ENCODE assay signal across 16 cellular contexts in the genomic region with DNA sequence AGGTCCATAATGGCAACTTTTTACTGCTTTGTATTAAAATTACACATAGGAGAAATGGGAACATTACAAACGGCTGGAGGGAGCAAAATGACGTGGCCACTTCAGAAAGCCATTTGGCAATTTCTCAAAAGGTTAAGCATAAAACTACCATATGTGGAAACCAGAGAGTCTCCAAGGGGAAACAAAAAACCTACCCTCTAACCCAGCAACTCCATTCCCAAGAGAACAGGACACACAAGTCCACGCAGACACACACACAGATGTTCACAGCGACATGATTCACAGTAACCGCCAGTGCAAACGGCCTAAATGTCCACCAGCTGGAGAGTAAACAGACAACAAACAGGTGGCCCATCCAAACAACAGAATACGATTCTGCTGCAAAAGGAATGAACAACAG. TPM values are rescaled to one million over a fixed set of nuclear protein-coding genes. Genes with fewer than 3 reads are reported as not detected.
DNase-seq lines count a peak whose midpoint lies in the region; FAIRE-seq and TF ChIP-seq lines count a peak whose summit lies in the region.
"Had no signal": no experiment of that assay in that cellular context is flagged by ENCODE, and none has a peak within 500 bp of the region (broad histone marks: within the 10 kb centered on the region; RNA-seq: fewer than 3 reads in every experiment).

No MANE protein-coding gene starts in this region.

- no peaks in the 10 kb centered on the region for H3K27me3 ChIP-seq in BLaER1
- no peaks in the 10 kb centered on the region for H3K27me3 ChIP-seq in astrocyte (ENCODE audit: insufficient read depth, low read length)
- no peaks in the 10 kb centered on the region for H3K27me3 ChIP-seq in osteoblast (ENCODE audit: insufficient read depth, low read length)
- H3K27me3 ChIP-seq in WERI-Rb-1 (ENCODE audit: insufficient read depth, low read depth, severe bottlenecking): no peaks in the 10 kb centered on the region
- H3K27me3 ChIP-seq: tibial artery had no signal

- no peak overlapping the region for H3K4me3 Mint-ChIP-seq in astrocyte (ENCODE audit: unreplicated experiment)

- peaks cover 4% of the 10 kb centered on the region for H3K36me3 Mint-ChIP-seq in astrocyte (ENCODE audit: low read depth, unreplicated experiment)

- peak; percentile 33 for DNase-seq in GM03348 (ENCODE audit: low spot score)
- DNase-seq in astrocyte (ENCODE audit: low read depth): peak; percentile 22
- DNase-seq in osteoblast (ENCODE audit: insufficient read length, low spot score, missing footprints): no peak
- DNase-seq in WERI-Rb-1: no peak
- DNase-seq in NCI-H524 (lab: John Stamatoyannopoulos, UW): no peak
- DNase-seq in epidermal melanocyte (ENCODE audit: insufficient read length, low spot score): no peak
- no peak for DNase-seq in SHP77 treated with DMSO at 0.1 percent for 48 hours (lab: John Stamatoyannopoulos, UW)
- DNase-seq: activated CD4-positive, alpha-beta T cell treated with anti-CD3 and anti-CD28 coated beads, Interleukin-2, amount 50 U/mL, for 48 hours; activated naive CD4-positive, alpha-beta T cell treated with Interleukin-2 at 50 U/mL for 16 hours; caudate nucleus; CD8-positive, alpha-beta memory T cell; MM.1S had no signal

- H3K4me1 Mint-ChIP-seq in astrocyte (ENCODE audit: low read depth, unreplicated experiment): peaks cover 29% of the 10 kb centered on the region

- H3K27me3 Mint-ChIP-seq in astrocyte (ENCODE audit: low read depth, unreplicated experiment): no peaks in the 10 kb centered on the region
- H3K27me3 Mint-ChIP-seq: CD8-positive, alpha-beta memory T cell had no signal

- H2AFZ ChIP-seq in astrocyte (ENCODE audit: low read depth, low read length) (no peak overlapping the region), osteoblast (ENCODE audit: low read length) (no peak overlapping the region)

- H3K4me1 ChIP-seq in BLaER1: peaks cover 77% of the 10 kb centered on the region
- peaks cover 10% of the 10 kb centered on the region for H3K4me1 ChIP-seq in astrocyte (ENCODE audit: insufficient read depth, low read length)
- H3K4me1 ChIP-seq in osteoblast (ENCODE audit: insufficient read depth, low read length): peaks cover 52% of the 10 kb centered on the region

- FAIRE-seq in astrocyte (lab: Jason Lieb, UNC): peak; percentile 81
- FAIRE-seq: G401.6, islet of Langerhans had no signal

- no peak overlapping the region for H3K9ac ChIP-seq in BLaER1
- no peak overlapping the region for H3K9ac ChIP-seq in astrocyte (ENCODE audit: low read length)

- TF ChIP-seq CTCF in astrocyte (IDR thresholded peaks at IDR 0.05; ENCODE audit: insufficient read depth, low read depth, low read length) (no peak), osteoblast (IDR thresholded peaks at IDR 0.05; ENCODE audit: extremely low read depth, low read depth, low read length) (no peak), WERI-Rb-1 (IDR thresholded peaks at IDR 0.05; ENCODE audit: low read depth, low read length) (no peak)

- no peaks in the 10 kb centered on the region for H3K9me3 Mint-ChIP-seq in astrocyte (ENCODE audit: unreplicated experiment)
- H3K9me3 Mint-ChIP-seq: CD8-positive, alpha-beta memory T cell had no signal

- H4K20me1 ChIP-seq in BLaER1 (peaks cover 100% of the 10 kb centered on the region), astrocyte (ENCODE audit: insufficient read depth, low read length) (peaks cover 95% of the 10 kb centered on the region), osteoblast (ENCODE audit: insufficient read depth, low read length) (peaks cover 56% of the 10 kb centered on the region)

- H3K36me3 ChIP-seq in BLaER1 (peaks cover 39% of the 10 kb centered on the region), astrocyte (ENCODE audit: insufficient read depth, low read length) (no peaks in the 10 kb centered on the region), osteoblast (ENCODE audit: insufficient read depth, low read length) (no peaks in the 10 kb centered on the region), WERI-Rb-1 (peaks cover 13% of the 10 kb centered on the region)

- H3K9me3 ChIP-seq in BLaER1 (no peaks in the 10 kb centered on the region), astrocyte (ENCODE audit: insufficient read depth, low read depth, low read length) (no peaks in the 10 kb centered on the region), osteoblast (ENCODE audit: low read depth, low read length) (no peaks in the 10 kb centered on the region), WERI-Rb-1 (ENCODE audit: severe bottlenecking) (no peaks in the 10 kb centered on the region)
- H3K9me3 ChIP-seq: tibial artery had no signal

- H3K4me2 ChIP-seq in BLaER1: peak overlapping the region; percentile 61
- no peak overlapping the region for H3K4me2 ChIP-seq in astrocyte (ENCODE audit: low read length)
- peak overlapping the region; percentile 8 for H3K4me2 ChIP-seq in osteoblast (ENCODE audit: insufficient read depth, low read length)

- H3K79me2 ChIP-seq in astrocyte (ENCODE audit: insufficient read depth, low read length): peaks cover 98% of the 10 kb centered on the region
- peaks cover 99% of the 10 kb centered on the region for H3K79me2 ChIP-seq in osteoblast (ENCODE audit: insufficient read depth, low read length)

- H3K27ac Mint-ChIP-seq in astrocyte (ENCODE audit: unreplicated experiment): no peak overlapping the region

- no peak overlapping the region for H3K4me3 ChIP-seq in BLaER1
- H3K4me3 ChIP-seq in astrocyte (ENCODE audit: insufficient read depth, low read depth, low read length): no peak overlapping the region
- H3K4me3 ChIP-seq in osteoblast (ENCODE audit: insufficient read depth, low read length): no peak overlapping the region
- H3K4me3 ChIP-seq in WERI-Rb-1 (ENCODE audit: low read depth, low read length): no peak overlapping the region
- H3K4me3 ChIP-seq: tibial artery had no signal

- H3K27ac ChIP-seq in BLaER1 (0 out of 2 replicates have a peak overlapping the region, but pooled peaks have one; percentile 1), astrocyte (ENCODE audit: low read depth, low read length) (no peak overlapping the region), osteoblast (ENCODE audit: low read depth, low read length) (peak overlapping the region; percentile 44), WERI-Rb-1 (no peak overlapping the region)
- H3K27ac ChIP-seq: tibial artery had no signal

RNA-seq across cellular contexts. Expression of gene STK24, which starts 37.3 kb away (rescaled TPM):
- total RNA-seq in astrocyte (86.2 and 96.1 TPM in 2 replicates), osteoblast (82.2 and 83.4 TPM in 2 replicates)

Comparison
In these comparisons a context has a peak if more than half of its experiments do, and no peak if none do; other contexts are left out.
1. H3K27ac ChIP-seq: peak in BLaER1 (single experiment) and osteoblast (single experiment); none in astrocyte (single experiment) and WERI-Rb-1 (single experiment).
2. DNase-seq: peak in GM03348 (single experiment) and astrocyte (single experiment); none in osteoblast (single experiment), WERI-Rb-1 (single experiment), NCI-H524 (0 of 2), epidermal melanocyte (single experiment) and SHP77 treated with DMSO at 0.1 percent for 48 hours (single experiment).